20 cellular contexts compared by ENCODE assay signal in the genomic region with DNA sequence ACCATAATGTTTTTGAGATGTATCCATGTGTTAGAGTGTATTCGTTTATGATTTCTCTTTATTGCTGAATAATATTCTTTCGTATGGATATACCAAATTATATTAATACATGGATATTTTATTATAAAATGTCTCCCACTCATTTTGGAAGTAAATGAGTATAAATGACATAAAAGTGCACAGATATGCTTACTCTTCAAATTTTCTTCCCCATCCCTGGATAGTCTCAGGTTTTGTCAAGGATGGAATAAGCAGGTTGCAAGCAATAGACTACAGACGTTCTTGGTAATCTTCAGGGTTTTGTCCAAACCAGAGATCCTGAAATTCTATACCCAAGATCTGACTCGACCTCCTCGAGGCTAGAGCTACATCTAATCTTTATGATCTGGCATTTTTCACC. TPM values are rescaled to one million over a fixed set of nuclear protein-coding genes. Genes with fewer than 3 reads are reported as not detected.
DNase-seq lines count a peak whose midpoint lies in the region; ATAC-seq, FAIRE-seq and TF ChIP-seq lines count a peak whose summit lies in the region.
"Had no signal": no experiment of that assay in that cellular context is flagged by ENCODE, and none has a peak within 500 bp of the region (broad histone marks: within the 10 kb centered on the region; RNA-seq: fewer than 3 reads in every experiment).

No MANE protein-coding gene starts in this region.

- H3K79me2 ChIP-seq in K562 (ENCODE audit: control insufficient read depth, insufficient read depth, low read length): no peaks in the 10 kb centered on the region

- POLR2A ChIA-PET in K562 (lab: Yijun Ruan, JAX): interaction anchor here (2.1 kb wide), 1 partner anchor 10 kb away, joined by 7 read pairs; no protein-coding TSS in a partner anchor

- TF ChIP-seq RAD21 in K562 (CRISPR knock-in tag; conservative IDR thresholded peaks at IDR 0.05 in 1 of 2, IDR thresholded peaks at IDR 0.05 in 1 of 2): no peak

- no peak for TF ChIP-seq EP300 in K562 (IDR thresholded peaks at IDR 0.05; ENCODE audit: low read length)
- no peak for TF ChIP-seq EP300 in suprapubic skin (IDR thresholded peaks at IDR 0.05)

- H3K4me2 ChIP-seq in K562 (ENCODE audit: insufficient read depth, low read length): no peak overlapping the region
- H3K4me2 ChIP-seq: KMS-11 had no signal

- no peak overlapping the region for H3K27ac ChIP-seq in K562 (ENCODE audit: extremely low read depth, low read depth, low read length)
- H3K27ac ChIP-seq in muscle layer of colon (ENCODE audit: low read depth, low read length): peak overlapping the region; percentile 65
- H3K27ac ChIP-seq in suprapubic skin: peak overlapping the region; percentile 70
- H3K27ac ChIP-seq: C4-2B, KMS-11, neutrophil had no signal

- peaks cover 0 to 5% of the 10 kb centered on the region in 2 experiments; a peak in 1 of 5 replicates for H3K27me3 ChIP-seq in K562 (ENCODE audit: control insufficient read depth in 2 of 2, insufficient read depth in 2 of 2, low read length in 2 of 2)
- no peaks in the 10 kb centered on the region for H3K27me3 ChIP-seq in muscle layer of colon (ENCODE audit: control insufficient read depth in 1 of 2, insufficient read depth in 2 of 2, low read length in 2 of 2)
- no peaks in the 10 kb centered on the region for H3K27me3 ChIP-seq in suprapubic skin
- H3K27me3 ChIP-seq: gastrocnemius medialis, neutrophil had no signal

- no peak for DNase-seq in K562 (ENCODE audit: extremely low read depth in 1 of 4, low spot score in 3 of 4)
- no peak for DNase-seq in suprapubic skin (ENCODE audit: low spot score in 2 of 2)
- no peak for DNase-seq in endothelial cell (ENCODE audit: low spot score)
- no peak for DNase-seq in NAMALWA (ENCODE audit: low spot score)
- DNase-seq in NCI-H2029 treated with DMSO at 0.1 percent for 48 hours (lab: John Stamatoyannopoulos, UW): no peak
- DNase-seq: activated CD4-positive, alpha-beta T cell treated with anti-CD3 and anti-CD28 coated beads for 4 hours; activated CD8-positive, alpha-beta memory T cell treated with anti-CD3 and anti-CD28 coated beads, Interleukin-2, amount 50 U/mL, for 4 hours; endodermal cell; gastrocnemius medialis; mesendoderm; NCI-H1417 treated with DMSO at 0.1 percent for 48 hours; SHP77; T-helper 9 cell had no signal

- BruUV-seq in K562 (replicated peaks; lab: Mats Ljungman, UMichigan): no TSS peak

- H3K9ac ChIP-seq in K562 (ENCODE audit: insufficient read depth in 1 of 2, low read depth in 2 of 2, low read length in 2 of 2): no peak overlapping the region
- H3K9ac ChIP-seq in muscle layer of colon (ENCODE audit: low read length): no peak overlapping the region
- H3K9ac ChIP-seq: KMS-11 had no signal

- H3K9me3 Mint-ChIP-seq in IgD-negative memory B cell (peaks cover 0 to 2% (median 0%) of the 10 kb centered on the region in 3 donors), endothelial cell (ENCODE audit: unreplicated experiment) (no peaks in the 10 kb centered on the region)
- H3K9me3 Mint-ChIP-seq in activated T-helper 17 cell treated with anti-CD3 and anti-CD28 coated beads, Interleukin-2, amount 50 U/mL, for 72 hours: no peaks in the 10 kb centered on the region
- H3K9me3 Mint-ChIP-seq: activated naive CD4-positive, alpha-beta T cell treated with anti-CD3 and anti-CD28 coated beads, Interleukin-2, amount 50 U/mL, for 72 hours; endodermal cell had no signal

- CTCF ChIA-PET in K562 (lab: Yijun Ruan, JAX; ENCODE audit: low intra/inter-chr PET ratio): no interaction called here

- H3K4me3 ChIP-seq in K562 (no peak overlapping the region), muscle layer of colon (ENCODE audit: low read depth in 1 of 2, low read length in 2 of 2) (no peak overlapping the region), suprapubic skin (no peak overlapping the region)
- H3K4me3 ChIP-seq: gastrocnemius medialis had no signal

- in situ Hi-C loops in K562 (cut with MboI): no loop called here

- intact Hi-C loops in K562 (cut with micrococcal nuclease): no loop called here

- no peaks in the 10 kb centered on the region for H3K36me3 ChIP-seq in K562 (ENCODE audit: control insufficient read depth, insufficient read depth, low read length)
- peaks cover 52% of the 10 kb centered on the region for H3K36me3 ChIP-seq in muscle layer of colon (ENCODE audit: insufficient read depth, low read length)
- H3K36me3 ChIP-seq in suprapubic skin: no peaks in the 10 kb centered on the region

- peak overlapping the region in 2 of 4 donors; percentile 35 to 48 for H3K4me3 Mint-ChIP-seq in IgD-negative memory B cell
- no peak overlapping the region for H3K4me3 Mint-ChIP-seq in endothelial cell (ENCODE audit: unreplicated experiment)
- no peak overlapping the region for H3K4me3 Mint-ChIP-seq in activated T-helper 17 cell treated with anti-CD3 and anti-CD28 coated beads, Interleukin-2, amount 50 U/mL, for 72 hours
- H3K4me3 Mint-ChIP-seq: endodermal cell had no signal

- TF ChIP-seq CTCF in K562 (IDR thresholded peaks at IDR 0.05 in 2 of 3, conservative IDR thresholded peaks at IDR 0.05 in 1 of 3; ENCODE audit: insufficient read depth in 2 of 3, low read depth in 1 of 3, low read length in 3 of 3) (no peak), suprapubic skin (IDR thresholded peaks at IDR 0.05) (no peak), endothelial cell (IDR thresholded peaks at IDR 0.05; ENCODE audit: unreplicated experiment) (no peak)

- no peak for TF ChIP-seq POLR2A in K562 (conservative IDR thresholded peaks at IDR 0.05)
- TF ChIP-seq POLR2A in suprapubic skin (IDR thresholded peaks at IDR 0.05): no peak

- H3K36me3 Mint-ChIP-seq in IgD-negative memory B cell: peaks cover 19% of the 10 kb centered on the region
- H3K36me3 Mint-ChIP-seq in endothelial cell (ENCODE audit: low read depth, unreplicated experiment): peaks cover 79% of the 10 kb centered on the region
- peaks cover 100% of the 10 kb centered on the region for H3K36me3 Mint-ChIP-seq in activated T-helper 17 cell treated with anti-CD3 and anti-CD28 coated beads, Interleukin-2, amount 50 U/mL, for 72 hours (ENCODE audit: low read depth)

- H3K4me1 Mint-ChIP-seq in IgD-negative memory B cell (peaks cover 30 to 66% (median 59%) of the 10 kb centered on the region in 3 donors), endothelial cell (ENCODE audit: unreplicated experiment) (peaks cover 2% of the 10 kb centered on the region)
- H3K4me1 Mint-ChIP-seq in activated T-helper 17 cell treated with anti-CD3 and anti-CD28 coated beads, Interleukin-2, amount 50 U/mL, for 72 hours: peaks cover 36% of the 10 kb centered on the region
- H3K4me1 Mint-ChIP-seq: endodermal cell had no signal

- H3K4me1 ChIP-seq in K562 (replicated peaks in 1 of 2; ENCODE audit: control insufficient read depth in 2 of 2, insufficient read depth in 2 of 2, low read length in 2 of 2) (peaks cover 0 to 9% of the 10 kb centered on the region in 2 experiments; a peak in 2 of 5 replicates), muscle layer of colon (ENCODE audit: insufficient read depth, low read length) (peaks cover 36% of the 10 kb centered on the region), suprapubic skin (peaks cover 20% of the 10 kb centered on the region)

- ATAC-seq in K562: no peak
- ATAC-seq in activated T-helper 17 cell treated with anti-CD3 and anti-CD28 coated beads, Interleukin-2, amount 50 U/mL, for 72 hours (replicated peaks): no peak
- ATAC-seq: activated naive CD4-positive, alpha-beta T cell treated with anti-CD3 and anti-CD28 coated beads, Interleukin-2, amount 50 U/mL, for 72 hours had no signal

- 24% methylated on average over 5 of the region's 5 CpGs for WGBS in K562 (ENCODE audit: insufficient coverage, low coverage, missing lambda C conversion rate)
- WGBS in suprapubic skin: 89% methylated on average over 5 of the region's 5 CpGs

- H3K27me3 Mint-ChIP-seq in IgD-negative memory B cell (no peaks in the 10 kb centered on the region), endothelial cell (ENCODE audit: unreplicated experiment) (peaks cover 5% of the 10 kb centered on the region)
- H3K27me3 Mint-ChIP-seq in activated T-helper 17 cell treated with anti-CD3 and anti-CD28 coated beads, Interleukin-2, amount 50 U/mL, for 72 hours: no peaks in the 10 kb centered on the region

- no peaks in the 10 kb centered on the region for H4K20me1 ChIP-seq in K562 (replicated peaks; ENCODE audit: control insufficient read depth, insufficient read depth, low read length)

- H3K27ac Mint-ChIP-seq in IgD-negative memory B cell (peak overlapping the region; percentile 78 to 86 (median 79)), endothelial cell (ENCODE audit: unreplicated experiment) (no peak overlapping the region)
- no peak overlapping the region for H3K27ac Mint-ChIP-seq in activated T-helper 17 cell treated with anti-CD3 and anti-CD28 coated beads, Interleukin-2, amount 50 U/mL, for 72 hours
- H3K27ac Mint-ChIP-seq: activated naive CD4-positive, alpha-beta T cell treated with anti-CD3 and anti-CD28 coated beads, Interleukin-2, amount 50 U/mL, for 72 hours; endodermal cell had no signal

- no peak overlapping the region for H2AFZ ChIP-seq in K562 (ENCODE audit: low read depth, low read length)

- H3K9me3 ChIP-seq in K562 (replicated peaks; ENCODE audit: control insufficient read depth, insufficient read depth, low read depth, low read length): no peaks in the 10 kb centered on the region
- no peaks in the 10 kb centered on the region for H3K9me3 ChIP-seq in muscle layer of colon (ENCODE audit: low read length)
- H3K9me3 ChIP-seq in suprapubic skin: no peaks in the 10 kb centered on the region
- H3K9me3 ChIP-seq: gastrocnemius medialis, neutrophil had no signal

- FAIRE-seq in K562 (lab: Jason Lieb, UNC): no peak

- no peaks in the 10 kb centered on the region for H3K9me1 ChIP-seq in K562 (ENCODE audit: control insufficient read depth, insufficient read depth, low read length)

RNA-seq across cellular contexts. Expression of gene NIPAL4, which starts 50.7 kb away (rescaled TPM):
- polyA plus RNA-seq in IgD-negative memory B cell: 2.2 TPM
- not detected in 2 replicates for total RNA-seq in K562 (2011; cell fraction: chromatin; rRNA removed; ENCODE audit: low replicate concordance)
- total RNA-seq in K562 (2011; cell fraction: nucleolus; rRNA removed): not detected in 2 replicates
- not detected in 2 replicates for total RNA-seq in K562 (2011; cell fraction: nucleoplasm; rRNA removed)
- not detected in 2 replicates for total RNA-seq in K562 (2014; rRNA removed)
- total RNA-seq in K562 (2014; rRNA removed; fragmentation: Illumina TruSeq; extraction: Trizol): not detected in 2 replicates
- total RNA-seq in K562 (2015; rRNA removed; fragmentation: Illumina TruSeq; extraction: Trizol): not detected in 2 replicates
- total RNA-seq in K562 (2021): not detected in 2 replicates
- polyA plus RNA-seq in K562 (2011; rRNA removed): not detected in 2 replicates
- polyA plus RNA-seq in K562 (2011; cell fraction: cytosol; rRNA removed): not detected in 2 replicates
- polyA plus RNA-seq in K562 (2011; cell fraction: nucleus; rRNA removed): not detected in 2 replicates
- polyA plus RNA-seq in K562 (2012): not detected in 2 replicates
- not detected in 2 replicates for polyA plus RNA-seq in K562 (2014; fragmentation: Illumina TruSeq; extraction: Trizol)
- not detected for polyA plus RNA-seq in K562 (2014; fragmentation: Nextera tagmentation; extraction: Ambion mirVana)
- not detected in 2 replicates for polyA plus RNA-seq in K562 (2014; rRNA removed)
- polyA minus RNA-seq in K562 (2011; rRNA and poly(A)+ RNA removed): not detected in 2 replicates
- polyA minus RNA-seq in K562 (2011; cell fraction: cytosol; rRNA and poly(A)+ RNA removed): not detected in 2 replicates
- not detected in 2 replicates for polyA minus RNA-seq in K562 (2011; cell fraction: nucleus; rRNA and poly(A)+ RNA removed)
- total RNA-seq in suprapubic skin: 100 to 1,000 TPM in 2 of 4 donors, 10 to 100 TPM in 2; 45.8 to 111 (median 86.6) TPM
- total RNA-seq in endothelial cell (ENCODE audit: unreplicated experiment): not detected
- total RNA-seq in activated T-helper 17 cell treated with anti-CD3 and anti-CD28 coated beads, Interleukin-2, amount 50 U/mL, for 72 hours: under 1 TPM; 0.65 to 0.90 TPM
- total RNA-seq: endodermal cell had no signal

Comparison
In these comparisons a context has a peak if more than half of its experiments do, and no peak if none do; other contexts are left out.
1. H3K27ac Mint-ChIP-seq: peak in IgD-negative memory B cell (3 of 3); none in endothelial cell (single experiment) and activated T-helper 17 cell treated with anti-CD3 and anti-CD28 coated beads, Interleukin-2, amount 50 U/mL, for 72 hours (single experiment).
2. RNA of gene NIPAL4, which starts 50.7 kb away (total RNA-seq): 45.8 to 111 TPM in suprapubic skin; 0.65 to 0.90 TPM in activated T-helper 17 cell treated with anti-CD3 and anti-CD28 coated beads, Interleukin-2, amount 50 U/mL, for 72 hours, not detected in K562 and not detected in endothelial cell (single experiment); every median in the first group is over 10 times any median in the second.